In genomic region chr14:59688224-59689170, GRCh38 we compare ENCODE assay signal across 1 cellular context.
TF ChIP-seq lines count a peak whose summit lies in the region.

No MANE protein-coding gene starts in this region.

TF ChIP-seq in HCT116, 20 proteins besides CTCF, POLR2A, EP300 and RAD21 (continued from another document):
- TF ChIP-seq ZBTB33 (IDR thresholded peaks at IDR 0.05; ENCODE audit: extremely low read depth, insufficient replicate concordance, low read length), result no peak
- TF ChIP-seq ATF3 (IDR thresholded peaks at IDR 0.05), result no peak
- TF ChIP-seq TCF7L2 (IDR thresholded peaks at IDR 0.05; ENCODE audit: borderline replicate concordance, extremely low read depth, insufficient read depth, insufficient read length), result no peak
- no peak for TF ChIP-seq FOSL1 (IDR thresholded peaks at IDR 0.05; ENCODE audit: low read depth)
- no peak for TF ChIP-seq SIN3A (IDR thresholded peaks at IDR 0.05; ENCODE audit: low read depth)
- TF ChIP-seq EZH2phosphoT487 (IDR thresholded peaks at IDR 0.05; ENCODE audit: borderline replicate concordance), result no peak
- TF ChIP-seq POLR2AphosphoS5 (IDR thresholded peaks at IDR 0.05; ENCODE audit: low read depth, low read length), result no peak
- no peak for TF ChIP-seq ELF1 (IDR thresholded peaks at IDR 0.05; ENCODE audit: borderline replicate concordance, low read depth)
- no peak for TF ChIP-seq CEBPB (IDR thresholded peaks at IDR 0.05; ENCODE audit: low read depth)
- no peak for TF ChIP-seq EGR1 (IDR thresholded peaks at IDR 0.05; ENCODE audit: low read depth)
- no peak for TF ChIP-seq JUND (IDR thresholded peaks at IDR 0.05)
- no peak for TF ChIP-seq REST (IDR thresholded peaks at IDR 0.05; ENCODE audit: low read depth)
